16 cellular contexts compared by ENCODE assay signal in the genomic region with DNA sequence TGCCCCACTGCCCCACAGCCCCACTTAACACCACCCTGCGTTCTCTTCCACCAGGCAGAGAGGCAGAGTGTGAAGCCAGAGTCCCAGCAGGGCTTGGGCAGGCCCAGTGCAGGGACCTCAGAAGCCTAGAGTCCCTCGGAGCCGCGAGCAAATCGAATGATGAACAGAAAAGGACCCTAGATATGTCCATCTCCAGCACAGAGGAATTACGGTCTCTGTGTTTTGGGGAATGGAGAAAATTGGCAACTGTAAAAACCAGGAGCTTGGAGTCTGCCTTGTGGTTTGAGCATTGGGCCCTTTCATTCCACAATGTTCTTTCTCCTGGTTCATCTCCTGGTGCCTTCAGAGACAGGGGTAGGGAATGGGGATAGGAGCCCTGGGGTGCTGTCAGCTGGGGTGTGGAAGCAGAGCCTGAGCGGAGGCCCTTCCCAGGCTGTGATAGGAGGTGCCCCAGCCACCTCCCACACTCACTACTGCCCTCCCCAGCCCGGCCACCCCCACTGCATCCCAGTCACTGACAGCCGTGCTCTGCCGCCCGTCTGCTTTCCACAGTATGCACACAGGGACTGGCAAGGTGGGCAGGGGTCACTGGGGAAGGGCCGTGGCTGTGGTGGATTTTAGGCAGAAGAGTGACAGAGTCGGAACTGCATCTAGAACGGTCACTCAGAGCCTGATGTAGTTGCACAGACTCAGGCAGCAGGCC. TPM values are rescaled to one million over a fixed set of nuclear protein-coding genes. Genes with fewer than 3 reads are reported as not detected.
"Had no signal": no experiment of that assay in that cellular context is flagged by ENCODE, and none has a peak within 500 bp of the region (broad histone marks: within the 10 kb centered on the region; RNA-seq: fewer than 3 reads in every experiment).

No MANE protein-coding gene starts in this region.

- DNase-seq: activated CD4-positive, alpha-beta T cell treated with anti-CD3 and anti-CD28 coated beads for 1 hour; activated CD8-positive, alpha-beta memory T cell treated with anti-CD3 and anti-CD28 coated beads, Interleukin-2, amount 50 U/mL, for 4 hours; activated CD8-positive, alpha-beta T cell treated with anti-CD3 and anti-CD28 coated beads for 36 hours; activated naive CD4-positive, alpha-beta T cell; activated T-cell treated with anti-CD3 and anti-CD28 coated beads, Interleukin-2, amount 50 U/mL, for 72 hours; stimulated activated CD4-positive, alpha-beta T cell treated with anti-CD3 and anti-CD28 coated beads, Interleukin-2, amount 100 ng/mL, for 48 hours; T-helper 2 cell had no signal

- ATAC-seq: activated CD8-positive, alpha-beta T cell treated with anti-CD3 and anti-CD28 coated beads for 36 hours; activated T-cell treated with anti-CD3 and anti-CD28 coated beads, Interleukin-2, amount 50 U/mL, for 72 hours; esophagus mucosa had no signal

RNA-seq across cellular contexts. Expression of a gene that starts 26.7 kb away (rescaled TPM):
- total RNA-seq: activated CD8-positive, alpha-beta T cell treated with anti-CD3 and anti-CD28 coated beads for 36 hours; activated T-cell treated with anti-CD3 and anti-CD28 coated beads, Interleukin-2, amount 50 U/mL, for 72 hours; bronchial epithelial cell; chondrocyte; dermis microvascular lymphatic vessel endothelial cell; esophagus mucosa; osteocyte; temporal lobe; ureter had no signal
- polyA plus RNA-seq: aorta, neural cell had no signal
